ENCODE assay signal across 8 cellular contexts in genomic region chr4:87391783-87392054, GRCh38. TPM values are rescaled to one million over a fixed set of nuclear protein-coding genes. Genes with fewer than 3 reads are reported as not detected.
A peak's percentile ranks its signal among the peaks of the same experiment; 100 is the strongest.
DNase-seq lines count a peak whose midpoint lies in the region; ATAC-seq and TF ChIP-seq lines count a peak whose summit lies in the region.

No MANE protein-coding gene starts in this region.

- H3K4me3 Mint-ChIP-seq in Caco-2 (ENCODE audit: unreplicated experiment) (peak overlapping the region; percentile 87), osteocyte (ENCODE audit: unreplicated experiment) (peak overlapping the region; percentile 87)

- intact Hi-C loops in Caco-2 (cut with micrococcal nuclease; ENCODE audit: unreplicated experiment) = loop anchor here (1.0 to 5.0 kb wide), 4 partner anchors 16 to 71 kb away; partner anchors contain the start of gene NUDT9
- intact Hi-C loops in PC-9 (cut with micrococcal nuclease; ENCODE audit: unreplicated experiment) = loop anchor here (2.0 kb wide), 1 partner anchor 31 kb away; the partner anchor contains the start of gene NUDT9

- H3K9me3 Mint-ChIP-seq in Caco-2 (ENCODE audit: unreplicated experiment) (no peaks in the 10 kb centered on the region), osteocyte (ENCODE audit: unreplicated experiment) (peaks cover 5% of the 10 kb centered on the region)

- H3K4me3 ChIP-seq in Caco-2 (ENCODE audit: low read depth, low read length) (peak overlapping the region; percentile 53), PC-9 (peak overlapping the region; percentile 88; the same call in 1 of the 2 replicates), epithelial cell of esophagus (ENCODE audit: low read length) (peak overlapping the region; percentile 76)

- H3K79me2 ChIP-seq in PC-9 (ENCODE audit: low read depth) = peaks cover 19% of the 10 kb centered on the region

- H3K9me3 ChIP-seq in Caco-2 = no peaks in the 10 kb centered on the region
- no peaks in the 10 kb centered on the region for H3K9me3 ChIP-seq in PC-9 (ENCODE audit: insufficient read depth, low read depth)

- no peaks in the 10 kb centered on the region for H3K36me3 ChIP-seq in Caco-2 (ENCODE audit: control insufficient read depth, insufficient read depth, low read length)
- no peaks in the 10 kb centered on the region for H3K36me3 ChIP-seq in PC-9 (ENCODE audit: low read depth)

- peak overlapping the region; percentile 86 for H2AFZ ChIP-seq in PC-9

- H4K20me1 ChIP-seq in PC-9 (ENCODE audit: insufficient read depth) = no peaks in the 10 kb centered on the region

- H3K36me3 Mint-ChIP-seq in Caco-2 (ENCODE audit: insufficient read depth, unreplicated experiment) = peaks cover 9% of the 10 kb centered on the region
- H3K36me3 Mint-ChIP-seq in osteocyte (ENCODE audit: unreplicated experiment) = peaks cover 6% of the 10 kb centered on the region

- H3K4me1 ChIP-seq in Caco-2 (peaks cover 11% of the 10 kb centered on the region; the same call in 1 of the 2 replicates), PC-9 (replicated peaks; ENCODE audit: insufficient read depth) (0 out of 2 replicates have a peak, but pooled peaks cover 5% of the 10 kb centered on the region)

- no peaks in the 10 kb centered on the region for H3K9me2 ChIP-seq in PC-9 (ENCODE audit: insufficient read depth)

- ATAC-seq in GM19463 (IDR thresholded peaks at IDR 0.05; ENCODE audit: unreplicated experiment) = no peak
- ATAC-seq in GM18861 (IDR thresholded peaks at IDR 0.05; ENCODE audit: unreplicated experiment) = no peak
- ATAC-seq in HG03571 (IDR thresholded peaks at IDR 0.05; ENCODE audit: unreplicated experiment) = no peak

- CTCF ChIA-PET in Caco-2 (lab: Charles Lee) = interaction anchor here (0.6 kb wide), 1 partner anchor 16 kb away, joined by 5 read pairs; no protein-coding TSS in a partner anchor
- CTCF ChIA-PET in PC-9 (lab: Charles Lee) = no interaction called here

- POLR2A ChIA-PET in Caco-2 (lab: Charles Lee) = interaction anchor here (1.9 kb wide), 1 partner anchor 31 kb away, joined by 12 read pairs; the partner anchor contains the start of gene NUDT9
- POLR2A ChIA-PET in PC-9 (lab: Charles Lee; ENCODE audit: unreplicated experiment) = interaction anchor here (1.1 kb wide), 1 partner anchor 31 kb away, joined by 5 read pairs; the partner anchor contains the start of gene NUDT9

- peaks cover 8% of the 10 kb centered on the region; the same call in 1 of the 2 replicates for H3F3A ChIP-seq in PC-9 (ENCODE audit: insufficient read depth, low read depth)

- H3K4me1 Mint-ChIP-seq in Caco-2 (ENCODE audit: low read depth, unreplicated experiment) (peaks cover 18% of the 10 kb centered on the region), osteocyte (ENCODE audit: unreplicated experiment) (peaks cover 22% of the 10 kb centered on the region)

- H3K4me2 ChIP-seq in PC-9 = peak overlapping the region; percentile 84

- TF ChIP-seq CTCF in Caco-2 (IDR thresholded peaks at IDR 0.05; ENCODE audit: insufficient read depth in 1 of 2, low read depth in 1 of 2, low read length in 1 of 2, severe bottlenecking in 1 of 2, unreplicated experiment in 1 of 2) = no peak
- no peak for TF ChIP-seq CTCF in PC-9 (conservative IDR thresholded peaks at IDR 0.05)
- no peak for TF ChIP-seq CTCF in epithelial cell of esophagus (IDR thresholded peaks at IDR 0.05; ENCODE audit: insufficient read depth, low read depth, low read length, missing control alignments)
- no peak for TF ChIP-seq CTCF in osteocyte (IDR thresholded peaks at IDR 0.05)

- H3K27me3 Mint-ChIP-seq in Caco-2 (ENCODE audit: insufficient read depth, unreplicated experiment) = no peaks in the 10 kb centered on the region
- no peaks in the 10 kb centered on the region for H3K27me3 Mint-ChIP-seq in osteocyte (ENCODE audit: unreplicated experiment)

- H3K27ac ChIP-seq in PC-9 = peak overlapping the region; percentile 55

- H3K27ac Mint-ChIP-seq in Caco-2 (ENCODE audit: unreplicated experiment) = peak overlapping the region; percentile 77
- H3K27ac Mint-ChIP-seq in osteocyte (ENCODE audit: unreplicated experiment) = peak overlapping the region; percentile 94

- no peak for DNase-seq in Caco-2
- no peak for DNase-seq in PC-9
- DNase-seq in epithelial cell of esophagus (ENCODE audit: low read depth) = no peak
- no peak for DNase-seq in osteocyte (ENCODE audit: extremely low spot score, unreplicated experiment)
- no peak for DNase-seq in NCI-H146 (lab: John Stamatoyannopoulos, UW)

- BruUV-seq in Caco-2 (replicated peaks; lab: Mats Ljungman, UMichigan) = no TSS peak
- no TSS peak for BruUV-seq in PC-9 (replicated peaks; lab: Mats Ljungman, UMichigan)

- H3K27me3 ChIP-seq in Caco-2 (replicated peaks; ENCODE audit: control insufficient read depth, insufficient read depth, low read length) (no peaks in the 10 kb centered on the region), PC-9 (ENCODE audit: insufficient read depth, low read depth) (no peaks in the 10 kb centered on the region)

RNA-seq across cellular contexts. Expression of gene HSD17B11, which starts 0.7 kb away (rescaled TPM):
- total RNA-seq in Caco-2 (2022) (39.3 and 42.8 TPM in 2 replicates), PC-9 (2021) (26.9 and 30.5 TPM in 2 replicates), osteocyte (21.8 and 23.8 TPM in 2 replicates)

RNA-seq across cellular contexts. Expression of gene NUDT9, which starts 30.7 kb away (rescaled TPM):
- total RNA-seq in Caco-2 (2022) (27.9 and 28.7 TPM in 2 replicates), PC-9 (2021) (14.7 and 15.3 TPM in 2 replicates), osteocyte (23.6 and 25.5 TPM in 2 replicates)
